Comparison of ENCODE assay signal across 9 cellular contexts in genomic region chr7:64904008-64904407, GRCh38. TPM values are rescaled to one million over a fixed set of nuclear protein-coding genes. Genes with fewer than 3 reads are reported as not detected.
DNase-seq lines count a peak whose midpoint lies in the region.
"Had no signal": no experiment of that assay in that cellular context is flagged by ENCODE, and none has a peak within 500 bp of the region (broad histone marks: within the 10 kb centered on the region; RNA-seq: fewer than 3 reads in every experiment).

No MANE protein-coding gene starts in this region.

- H3K36me3 Mint-ChIP-seq in activated T-cell treated with anti-CD3 and anti-CD28 coated beads, Interleukin-2, amount 50 U/mL, for 24 hours (ENCODE audit: low read depth), result peaks cover 47% of the 10 kb centered on the region
- peaks cover 57% of the 10 kb centered on the region for H3K36me3 Mint-ChIP-seq in activated CD4-positive, alpha-beta memory T cell treated with anti-CD3 and anti-CD28 coated beads, Interleukin-2, amount 10 ng/mL, durations not matched to agents 7 days and 5 days (ENCODE audit: low read depth)

- H3K36me3 ChIP-seq in iPS-15b (ENCODE audit: control insufficient read depth, insufficient read depth, low read length) (no peaks in the 10 kb centered on the region), stomach smooth muscle (ENCODE audit: control insufficient read depth in 2 of 2, insufficient read depth in 2 of 2, low read length in 2 of 2) (no peaks in the 10 kb centered on the region)

- H3K27me3 ChIP-seq in iPS-15b (ENCODE audit: control insufficient read depth, insufficient read depth, low read length), result no peaks in the 10 kb centered on the region
- H3K27me3 ChIP-seq in stomach smooth muscle (ENCODE audit: control insufficient read depth in 1 of 2, insufficient read depth in 2 of 2, low read length in 2 of 2), result no peaks in the 10 kb centered on the region

- POLR2A ChIA-PET in activated CD4-positive, alpha-beta memory T cell treated with anti-CD3 and anti-CD28 coated beads, Interleukin-2, amount 10 ng/mL, durations not matched to agents 7 days and 5 days (lab: Charles Lee), result interaction anchor here (1.3 to 2.7 kb wide), 8 partner anchors 11 to 470 kb away, joined by 6 to 36 read pairs (median 11); partner anchors contain the start of genes ERV3-1, ZNF107, ZNF138 and ZNF680

- H3K27ac ChIP-seq in stomach smooth muscle (ENCODE audit: low read length), result no peak overlapping the region

- H3K4me1 ChIP-seq in iPS-15b (ENCODE audit: control insufficient read depth, insufficient read depth, low read length), result peaks cover 13% of the 10 kb centered on the region
- H3K4me1 ChIP-seq in stomach smooth muscle (ENCODE audit: control insufficient read depth, insufficient read depth, low read length), result peaks cover 12% of the 10 kb centered on the region

- peak overlapping the region; percentile 95 for H3K4me3 ChIP-seq in iPS-15b (ENCODE audit: low read depth, low read length)
- peak overlapping the region; percentile 93 to 95 for H3K4me3 ChIP-seq in stomach smooth muscle (ENCODE audit: low read length in 2 of 2)

- peaks cover 48% of the 10 kb centered on the region for H3K4me1 Mint-ChIP-seq in activated T-cell treated with anti-CD3 and anti-CD28 coated beads, Interleukin-2, amount 50 U/mL, for 24 hours (ENCODE audit: low read depth)
- H3K4me1 Mint-ChIP-seq in activated CD4-positive, alpha-beta memory T cell treated with anti-CD3 and anti-CD28 coated beads, Interleukin-2, amount 10 ng/mL, durations not matched to agents 7 days and 5 days, result peaks cover 46% of the 10 kb centered on the region

- no peaks in the 10 kb centered on the region for H3K27me3 Mint-ChIP-seq in activated T-cell treated with anti-CD3 and anti-CD28 coated beads, Interleukin-2, amount 50 U/mL, for 24 hours
- no peaks in the 10 kb centered on the region for H3K27me3 Mint-ChIP-seq in activated CD4-positive, alpha-beta memory T cell treated with anti-CD3 and anti-CD28 coated beads, Interleukin-2, amount 10 ng/mL, durations not matched to agents 7 days and 5 days

- H3K4me3 Mint-ChIP-seq in activated T-cell treated with anti-CD3 and anti-CD28 coated beads, Interleukin-2, amount 50 U/mL, for 24 hours, result peak overlapping the region; percentile 98
- H3K4me3 Mint-ChIP-seq in activated CD4-positive, alpha-beta memory T cell treated with anti-CD3 and anti-CD28 coated beads, Interleukin-2, amount 10 ng/mL, durations not matched to agents 7 days and 5 days, result peak overlapping the region; percentile 94

- peak overlapping the region; percentile 95 for H3K9ac ChIP-seq in iPS-15b (ENCODE audit: low read depth, low read length)
- H3K9ac ChIP-seq in stomach smooth muscle (ENCODE audit: low read length in 2 of 2), result peak overlapping the region; percentile 81 to 87

- CTCF ChIA-PET in activated CD4-positive, alpha-beta memory T cell treated with anti-CD3 and anti-CD28 coated beads, Interleukin-2, amount 10 ng/mL, durations not matched to agents 7 days and 5 days (lab: Charles Lee), result no interaction called here

- H3K27ac Mint-ChIP-seq in activated T-cell treated with anti-CD3 and anti-CD28 coated beads, Interleukin-2, amount 50 U/mL, for 24 hours, result peak overlapping the region; percentile 95
- peak overlapping the region; percentile 92 for H3K27ac Mint-ChIP-seq in activated CD4-positive, alpha-beta memory T cell treated with anti-CD3 and anti-CD28 coated beads, Interleukin-2, amount 10 ng/mL, durations not matched to agents 7 days and 5 days

- H3K9me3 ChIP-seq in iPS-15b (ENCODE audit: control insufficient read depth, insufficient read depth, low read length) (no peaks in the 10 kb centered on the region), stomach smooth muscle (ENCODE audit: control insufficient read depth in 2 of 2, low read length in 2 of 2) (no peaks in the 10 kb centered on the region)

- no peaks in the 10 kb centered on the region for H3K9me3 Mint-ChIP-seq in activated T-cell treated with anti-CD3 and anti-CD28 coated beads, Interleukin-2, amount 50 U/mL, for 24 hours
- H3K9me3 Mint-ChIP-seq in activated CD4-positive, alpha-beta memory T cell treated with anti-CD3 and anti-CD28 coated beads, Interleukin-2, amount 10 ng/mL, durations not matched to agents 7 days and 5 days, result peaks cover 19% of the 10 kb centered on the region

- no peak for DNase-seq in activated T-cell treated with anti-CD3 and anti-CD28 coated beads, Interleukin-2, amount 50 U/mL, for 24 hours
- no peak for DNase-seq in activated T-cell treated with anti-CD3 and anti-CD28 coated beads, Interleukin-2, amount 50 U/mL, for 1 hour
- DNase-seq in activated CD4-positive, alpha-beta memory T cell treated with anti-CD3 and anti-CD28 coated beads, Interleukin-2, amount 10 ng/mL, durations not matched to agents 7 days and 5 days, result no peak
- DNase-seq in putamen (ENCODE audit: low spot score) (no peak), NCI-H2171 (lab: John Stamatoyannopoulos, UW) (no peak)
- DNase-seq in central memory CD4-positive, alpha-beta T cell, result no peak
- DNase-seq: COR-L47 had no signal

RNA-seq across cellular contexts. Expression of gene ZNF273, which starts 0.9 kb away (rescaled TPM):
- total RNA-seq in activated CD4-positive, alpha-beta memory T cell treated with anti-CD3 and anti-CD28 coated beads, Interleukin-2, amount 10 ng/mL, durations not matched to agents 7 days and 5 days, result 10 to 100 TPM in 1 of 2 experiments, 1 to 10 TPM in 1; 8.4 to 10.5 TPM
